In genomic region chr1:233500111-233500510, GRCh38 we compare ENCODE assay signal across 10 cellular contexts.
"Had no signal": no experiment of that assay in that cellular context is flagged by ENCODE, and none has a peak within 500 bp of the region (broad histone marks: within the 10 kb centered on the region; RNA-seq: fewer than 3 reads in every experiment).

No MANE protein-coding gene starts in this region.

- H3K9me3 ChIP-seq: HAP-1 had no signal

- H3K4me1 ChIP-seq: HAP-1 had no signal

- H3K27ac Mint-ChIP-seq: HFFc6 had no signal

- H3K4me3 Mint-ChIP-seq: HFFc6 had no signal

- DNase-seq: GM23248, H7, HFFc6, IMR-90, KG1 had no signal

- H3K27ac ChIP-seq: GM23248, HL-60 had no signal

- H3K9ac ChIP-seq: GM23248 had no signal

- ATAC-seq: HCT116, HepG2, K562 had no signal

- FAIRE-seq: HepG2, K562 had no signal

- H3K36me3 ChIP-seq: HAP-1 had no signal

- H3K4me3 ChIP-seq: GM23248, HAP-1, K562 had no signal

- H2AFZ ChIP-seq: GM23248 had no signal
